In genomic region chr9:77022783-77023440, GRCh38 we compare ENCODE assay signal across 21 cellular contexts. TPM values are rescaled to one million over a fixed set of nuclear protein-coding genes. Genes with fewer than 3 reads are reported as not detected.
DNase-seq lines count a peak whose midpoint lies in the region; ATAC-seq, FAIRE-seq and TF ChIP-seq lines count a peak whose summit lies in the region.
"Had no signal": no experiment of that assay in that cellular context is flagged by ENCODE, and none has a peak within 500 bp of the region (broad histone marks: within the 10 kb centered on the region; RNA-seq: fewer than 3 reads in every experiment).

No MANE protein-coding gene starts in this region.

- no peaks in the 10 kb centered on the region for H3K4me1 ChIP-seq in GM12878 (ENCODE audit: control insufficient read depth, insufficient read depth, low read length)
- H3K4me1 ChIP-seq: HAP-1 had no signal

- FAIRE-seq in GM12878 (lab: Jason Lieb, UNC): no peak
- FAIRE-seq: urothelium cell line had no signal

- no peak overlapping the region for H3K27ac ChIP-seq in GM12878 (ENCODE audit: control insufficient read depth, insufficient read depth)
- H3K27ac ChIP-seq: brain microvascular endothelial cell, KMS-11 had no signal

- H3K4me1 Mint-ChIP-seq in stimulated activated naive CD8-positive, alpha-beta T cell treated with anti-CD3 and anti-CD28 coated beads, Interleukin-15, amount 100 ng/mL, for 72 hours: peaks cover 49% of the 10 kb centered on the region

- H3K36me3 ChIP-seq in GM12878 (ENCODE audit: control insufficient read depth in 2 of 2, insufficient read depth in 2 of 2, low read length in 1 of 2): no peaks in the 10 kb centered on the region
- H3K36me3 ChIP-seq: brain microvascular endothelial cell, HAP-1 had no signal

- no peak for TF ChIP-seq CTCF in GM12878 (IDR thresholded peaks at IDR 0.05 in 2 of 3, conservative IDR thresholded peaks at IDR 0.05 in 1 of 3; ENCODE audit: control insufficient read depth in 2 of 3, extremely low read depth in 1 of 3, insufficient read depth in 1 of 3, low read depth in 3 of 3, low read length in 3 of 3)

- H3K4me2 ChIP-seq in GM12878 (ENCODE audit: control insufficient read depth, insufficient read depth): no peak overlapping the region
- H3K4me2 ChIP-seq: KMS-11 had no signal

- peaks cover 7 to 18% of the 10 kb centered on the region in 2 experiments for H3K27me3 ChIP-seq in GM12878 (replicated peaks in 1 of 2; ENCODE audit: control insufficient read depth in 2 of 2, insufficient read depth in 2 of 2, low read length in 1 of 2)

- no peaks in the 10 kb centered on the region for H3K9me3 Mint-ChIP-seq in stimulated activated naive CD8-positive, alpha-beta T cell treated with anti-CD3 and anti-CD28 coated beads, Interleukin-15, amount 100 ng/mL, for 72 hours

- H3K4me3 ChIP-seq in GM12878: no peak overlapping the region
- H3K4me3 ChIP-seq: HAP-1, lung had no signal

- SMC1A ChIA-PET in GM12878 (lab: Charles Lee; ENCODE audit: uncharacterized antibody, unreplicated experiment): no interaction called here

- no peak for TF ChIP-seq RAD21 in GM12878 (IDR thresholded peaks at IDR 0.05; ENCODE audit: insufficient read depth, low read depth, low read length)

- WGBS in GM12878 (ENCODE audit: insufficient coverage, insufficient replicate concordance, low lambda C conversion rate, missing lambda C conversion rate): 58% methylated on average over 38 of the region's 43 CpGs

- no peak for TF ChIP-seq POLR2A in GM12878 (IDR thresholded peaks at IDR 0.05; ENCODE audit: low read depth, low read length)

- H3K9ac ChIP-seq in GM12878 (ENCODE audit: control insufficient read depth, insufficient read depth, low read length): no peak overlapping the region
- H3K9ac ChIP-seq: KMS-11 had no signal

- BruUV-seq in GM12878 (replicated peaks; lab: Mats Ljungman, UMichigan): no TSS peak

- no peaks in the 10 kb centered on the region; the same call in 1 of the 2 replicates for H4K20me1 ChIP-seq in GM12878 (ENCODE audit: control insufficient read depth, insufficient read depth)

- H3K79me2 ChIP-seq in GM12878 (ENCODE audit: control insufficient read depth, insufficient read depth, low read length): no peaks in the 10 kb centered on the region

- intact Hi-C loops in GM12878 (cut with micrococcal nuclease; ENCODE audit: unreplicated experiment): loop anchor here (10.0 kb wide), 1 partner anchor 132 kb away; no protein-coding TSS in a partner anchor

- H2AFZ ChIP-seq in GM12878 (ENCODE audit: control insufficient read depth, low read depth, low read length): no peak overlapping the region

- peaks cover 88% of the 10 kb centered on the region for H3K27me3 Mint-ChIP-seq in stimulated activated naive CD8-positive, alpha-beta T cell treated with anti-CD3 and anti-CD28 coated beads, Interleukin-15, amount 100 ng/mL, for 72 hours

- in situ Hi-C loops in GM12878 (cut with MboI): no loop called here

- H3K27ac Mint-ChIP-seq in stimulated activated naive CD8-positive, alpha-beta T cell treated with anti-CD3 and anti-CD28 coated beads, Interleukin-15, amount 100 ng/mL, for 72 hours: peak overlapping the region in 1 of 2 donors; percentile 95
- H3K27ac Mint-ChIP-seq: stimulated activated memory B cell treated with anti-CD40 and anti-IgM and Interleukin-4, amounts not matched to agents 10 μg/mL and 1 μg/mL and 100 μg/mL, for 72 hours had no signal

- no peak for TF ChIP-seq EP300 in GM12878 (IDR thresholded peaks at IDR 0.05; ENCODE audit: borderline replicate concordance in 1 of 2, control insufficient read depth in 1 of 2, low read depth in 2 of 2, low read length in 2 of 2)

- POLR2A ChIA-PET in GM12878 (lab: Charles Lee): no interaction called here

- RAD21 ChIA-PET in GM12878 (lab: Charles Lee; ENCODE audit: unreplicated experiment): no interaction called here

- peak; percentile 42 for ATAC-seq in stimulated activated naive CD8-positive, alpha-beta T cell treated with anti-CD3 and anti-CD28 coated beads, Interleukin-15, amount 100 ng/mL, for 72 hours
- ATAC-seq in stimulated activated naive CD8-positive, alpha-beta T cell treated with anti-CD3 and anti-CD28 coated beads, Interleukin-15, Interleukin-2, amounts not matched to agents 100 U/mL and 50 U/mL, for 24 hours: no peak
- no peak for ATAC-seq in GM12878
- no peak for ATAC-seq in HG02588 (IDR thresholded peaks at IDR 0.05; ENCODE audit: unreplicated experiment)
- no peak for ATAC-seq in HG03095 (IDR thresholded peaks at IDR 0.05; ENCODE audit: unreplicated experiment)
- ATAC-seq: stimulated activated memory B cell treated with anti-CD40 and anti-IgM and Interleukin-4, amounts not matched to agents 10 μg/mL and 1 μg/mL and 100 μg/mL, for 72 hours had no signal

- peak in 1 of 2 donors; percentile 21 for DNase-seq in stimulated activated naive CD8-positive, alpha-beta T cell treated with anti-CD3 and anti-CD28 coated beads, Interleukin-15, amount 100 ng/mL, for 72 hours
- no peak for DNase-seq in stimulated activated naive CD8-positive, alpha-beta T cell treated with anti-CD3 and anti-CD28 coated beads, Interleukin-15, Interleukin-2, amounts not matched to agents 100 U/mL and 50 U/mL, for 24 hours
- DNase-seq in GM12878 (ENCODE audit: low read depth, low spot score): no peak
- peak; percentile 56 for DNase-seq in left kidney (ENCODE audit: low read depth, low spot score)
- DNase-seq in Ammon's horn (ENCODE audit: low spot score): no peak
- DNase-seq in activated CD4-positive, CD25-positive, alpha-beta regulatory T cell treated with anti-CD3 and anti-CD28 coated beads, Interleukin-2, amount 50 U/mL, for 72 hours: no peak
- DNase-seq: activated CD4-positive, alpha-beta memory T cell treated with anti-CD3 and anti-CD28 coated beads, Interleukin-2, amount 10 ng/mL, durations not matched to agents 7 days and 5 days; activated gamma-delta T cell treated with Interleukin-2 at 50 U/mL for 16 hours; brain microvascular endothelial cell; NCI-H1105; NK-92 treated with Interleukin-12 subunit alpha and Interleukin-12 subunit beta, amount 100 ng/mL, for 24 hours; SHP77; T-helper 9 cell had no signal

- CTCF ChIA-PET in GM12878 (lab: Yijun Ruan, JAX): no interaction called here

- peak overlapping the region in 1 of 2 donors; percentile 36 for H3K4me3 Mint-ChIP-seq in stimulated activated naive CD8-positive, alpha-beta T cell treated with anti-CD3 and anti-CD28 coated beads, Interleukin-15, amount 100 ng/mL, for 72 hours

- no peaks in the 10 kb centered on the region; the same call in 2 of the 3 replicates for H3K9me3 ChIP-seq in GM12878 (replicated peaks; ENCODE audit: control insufficient read depth, insufficient read depth, low read length)
- H3K9me3 ChIP-seq: HAP-1 had no signal

TF ChIP-seq in GM12878, 131 proteins besides CTCF, POLR2A, EP300 and RAD21:
- TF ChIP-seq SIN3A (IDR thresholded peaks at IDR 0.05; ENCODE audit: low read depth, low read length): no peak
- TF ChIP-seq ZNF207 (IDR thresholded peaks at IDR 0.05; ENCODE audit: borderline replicate concordance): no peak
- peak; percentile 51 for TF ChIP-seq SUZ12 (IDR thresholded peaks at IDR 0.05; ENCODE audit: unreplicated experiment)
- TF ChIP-seq, protein P1, sequence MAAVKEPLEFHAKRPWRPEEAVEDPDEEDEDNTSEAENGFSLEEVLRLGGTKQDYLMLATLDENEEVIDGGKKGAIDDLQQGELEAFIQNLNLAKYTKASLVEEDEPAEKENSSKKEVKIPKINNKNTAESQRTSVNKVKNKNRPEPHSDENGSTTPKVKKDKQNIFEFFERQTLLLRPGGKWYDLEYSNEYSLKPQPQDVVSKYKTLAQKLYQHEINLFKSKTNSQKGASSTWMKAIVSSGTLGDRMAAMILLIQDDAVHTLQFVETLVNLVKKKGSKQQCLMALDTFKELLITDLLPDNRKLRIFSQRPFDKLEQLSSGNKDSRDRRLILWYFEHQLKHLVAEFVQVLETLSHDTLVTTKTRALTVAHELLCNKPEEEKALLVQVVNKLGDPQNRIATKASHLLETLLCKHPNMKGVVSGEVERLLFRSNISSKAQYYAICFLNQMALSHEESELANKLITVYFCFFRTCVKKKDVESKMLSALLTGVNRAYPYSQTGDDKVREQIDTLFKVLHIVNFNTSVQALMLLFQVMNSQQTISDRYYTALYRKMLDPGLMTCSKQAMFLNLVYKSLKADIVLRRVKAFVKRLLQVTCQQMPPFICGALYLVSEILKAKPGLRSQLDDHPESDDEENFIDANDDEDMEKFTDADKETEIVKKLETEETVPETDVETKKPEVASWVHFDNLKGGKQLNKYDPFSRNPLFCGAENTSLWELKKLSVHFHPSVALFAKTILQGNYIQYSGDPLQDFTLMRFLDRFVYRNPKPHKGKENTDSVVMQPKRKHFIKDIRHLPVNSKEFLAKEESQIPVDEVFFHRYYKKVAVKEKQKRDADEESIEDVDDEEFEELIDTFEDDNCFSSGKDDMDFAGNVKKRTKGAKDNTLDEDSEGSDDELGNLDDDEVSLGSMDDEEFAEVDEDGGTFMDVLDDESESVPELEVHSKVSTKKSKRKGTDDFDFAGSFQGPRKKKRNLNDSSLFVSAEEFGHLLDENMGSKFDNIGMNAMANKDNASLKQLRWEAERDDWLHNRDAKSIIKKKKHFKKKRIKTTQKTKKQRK (IDR thresholded peaks at IDR 0.05; ENCODE audit: low read depth, low read length): no peak

RNA-seq across cellular contexts. Expression of gene FOXB2, which starts 3.5 kb away (rescaled TPM):
- total RNA-seq in GM12878 (2013; cell fraction: nucleolus; rRNA removed): not detected in 2 replicates
- total RNA-seq in GM12878 (2014; rRNA removed) (not detected in 2 replicates), GM12878 (2014; rRNA removed; fragmentation: Illumina TruSeq; extraction: Trizol) (not detected in 2 replicates), GM12878 (2021) (not detected in 2 replicates)
- not detected for polyA plus RNA-seq in GM12878 (2011; ENCODE audit: low read depth)
- polyA plus RNA-seq in GM12878 (2011; rRNA removed) (not detected in 2 replicates), GM12878 (2014; fragmentation: Illumina TruSeq; extraction: Trizol) (not detected in 2 replicates), GM12878 (2014; fragmentation: Nextera tagmentation; extraction: Ambion mirVana) (not detected), GM12878 (2014; rRNA removed) (not detected in 2 replicates), GM12878 (2016; fragmentation: Nextera tagmentation; extraction: Ambion mirVana) (not detected)
- not detected in 2 replicates for polyA plus RNA-seq in GM12878 (2011; cell fraction: cytosol; rRNA removed)
- polyA plus RNA-seq in GM12878 (2011; cell fraction: nucleus; rRNA removed): not detected in 2 replicates
- not detected in 2 replicates for polyA plus RNA-seq in GM12878 (2012)
- polyA minus RNA-seq in GM12878 (2011; rRNA and poly(A)+ RNA removed): not detected in 2 replicates
- polyA minus RNA-seq in GM12878 (2011; cell fraction: cytosol; rRNA and poly(A)+ RNA removed): not detected in 2 replicates
- not detected in 2 replicates for polyA minus RNA-seq in GM12878 (2011; cell fraction: nucleus; rRNA and poly(A)+ RNA removed)
- total RNA-seq: activated CD4-positive, alpha-beta memory T cell treated with anti-CD3 and anti-CD28 coated beads, Interleukin-2, amount 10 ng/mL, durations not matched to agents 7 days and 5 days; lung had no signal
- polyA plus RNA-seq: BJ, lung had no signal
